ENCODE assay signal across 13 cellular contexts in genomic region chr20:34675561-34675960, GRCh38. TPM values are rescaled to one million over a fixed set of nuclear protein-coding genes. Genes with fewer than 3 reads are reported as not detected.
A peak's percentile ranks its signal among the peaks of the same experiment; 100 is the strongest.
DNase-seq lines count a peak whose midpoint lies in the region; ATAC-seq and TF ChIP-seq lines count a peak whose summit lies in the region.
"Had no signal": no experiment of that assay in that cellular context is flagged by ENCODE, and none has a peak within 500 bp of the region (broad histone marks: within the 10 kb centered on the region; RNA-seq: fewer than 3 reads in every experiment).

No MANE protein-coding gene starts in this region.

- H3K4me1 ChIP-seq in CD4-positive, CD25-positive, alpha-beta regulatory T cell (ENCODE audit: control insufficient read depth, insufficient read depth, low read length, poor library complexity, severe bottlenecking): peaks cover 12% of the 10 kb centered on the region
- H3K4me1 ChIP-seq in mesenchymal stem cell (ENCODE audit: control insufficient read depth, insufficient read depth, low read depth, low read length): peaks cover 2% of the 10 kb centered on the region
- H3K4me1 ChIP-seq in uterus: no peaks in the 10 kb centered on the region

- WGBS in mesenchymal stem cell: 77% methylated on average over 3 of the region's 3 CpGs

- no peak overlapping the region for H2BK5ac ChIP-seq in mesenchymal stem cell (ENCODE audit: low read depth, low read length, poor library complexity, severe bottlenecking)

- H3K27me3 ChIP-seq in CD4-positive, CD25-positive, alpha-beta regulatory T cell (ENCODE audit: control insufficient read depth, insufficient read depth, low read length): no peaks in the 10 kb centered on the region
- no peaks in the 10 kb centered on the region for H3K27me3 ChIP-seq in mesenchymal stem cell (ENCODE audit: control insufficient read depth in 1 of 2, insufficient read depth in 1 of 2, low read length in 2 of 2)
- H3K27me3 ChIP-seq in uterus: no peaks in the 10 kb centered on the region
- H3K27me3 ChIP-seq: heart right ventricle, vagina had no signal

- no peak overlapping the region for H2AFZ ChIP-seq in mesenchymal stem cell (ENCODE audit: low read depth, low read length)

- DNase-seq in CD4-positive, CD25-positive, alpha-beta regulatory T cell: no peak
- DNase-seq in HFF-Myc (ENCODE audit: extremely low read depth, low read depth) (no peak), mesenchymal stem cell (no peak), DMS79 treated with DMSO at 0.1 percent for 48 hours (lab: John Stamatoyannopoulos, UW) (no peak), uterus (no peak), NCI-H128 (lab: John Stamatoyannopoulos, UW; ENCODE audit: unreplicated experiment) (no peak)
- DNase-seq in activated CD4-positive, alpha-beta memory T cell treated with anti-CD3 and anti-CD28 coated beads for 36 hours: no peak
- DNase-seq: cortex of kidney, DMS79, heart right ventricle, NCI-H2081 had no signal

- H3K27me3 Mint-ChIP-seq in CD4-positive, CD25-positive, alpha-beta regulatory T cell: no peaks in the 10 kb centered on the region
- no peaks in the 10 kb centered on the region for H3K27me3 Mint-ChIP-seq in activated CD4-positive, alpha-beta memory T cell treated with anti-CD3 and anti-CD28 coated beads for 36 hours

- H3K23ac ChIP-seq in mesenchymal stem cell (ENCODE audit: low read length in 2 of 2): no peak overlapping the region

- H3K27ac ChIP-seq in CD4-positive, CD25-positive, alpha-beta regulatory T cell (ENCODE audit: insufficient read depth, low read length, poor library complexity, severe bottlenecking): peak overlapping the region; percentile 85
- H3K27ac ChIP-seq in mesenchymal stem cell (ENCODE audit: low read length, poor library complexity, severe bottlenecking) (no peak overlapping the region), uterus (no peak overlapping the region)

- no peaks in the 10 kb centered on the region for H3K9me3 Mint-ChIP-seq in CD4-positive, CD25-positive, alpha-beta regulatory T cell
- no peaks in the 10 kb centered on the region for H3K9me3 Mint-ChIP-seq in activated CD4-positive, alpha-beta memory T cell treated with anti-CD3 and anti-CD28 coated beads for 36 hours

- peak overlapping the region in 3 of 4 donors; percentile 47 to 97 (median 96) for H3K4me3 Mint-ChIP-seq in CD4-positive, CD25-positive, alpha-beta regulatory T cell
- peak overlapping the region; percentile 94 for H3K4me3 Mint-ChIP-seq in activated CD4-positive, alpha-beta memory T cell treated with anti-CD3 and anti-CD28 coated beads for 36 hours

- intact Hi-C loops in activated CD4-positive, alpha-beta memory T cell treated with anti-CD3 and anti-CD28 coated beads for 36 hours (cut with micrococcal nuclease): no loop called here
- intact Hi-C loops in uterus (cut with DNase I; ENCODE audit: low total_unique reads): no loop called here

- H3K36me3 Mint-ChIP-seq in CD4-positive, CD25-positive, alpha-beta regulatory T cell: peaks cover 7% of the 10 kb centered on the region
- peaks cover 3% of the 10 kb centered on the region for H3K36me3 Mint-ChIP-seq in activated CD4-positive, alpha-beta memory T cell treated with anti-CD3 and anti-CD28 coated beads for 36 hours

- no peak overlapping the region for H3K18ac ChIP-seq in mesenchymal stem cell (ENCODE audit: low read depth in 1 of 2, low read length in 2 of 2)

- no peak overlapping the region for H3K14ac ChIP-seq in mesenchymal stem cell (ENCODE audit: low read length in 2 of 2)

- peak overlapping the region; percentile 83 for H3K4me3 ChIP-seq in CD4-positive, CD25-positive, alpha-beta regulatory T cell (ENCODE audit: low read depth, low read length)
- H3K4me3 ChIP-seq in HFF-Myc (replicated peaks; ENCODE audit: low read depth, low read length): peak overlapping the region; percentile 67; the same call in 1 of the 2 replicates
- peak overlapping the region in 1 of 2 experiments; percentile 84 for H3K4me3 ChIP-seq in mesenchymal stem cell (ENCODE audit: insufficient read depth in 1 of 2, low read depth in 1 of 2, low read length in 2 of 2)
- H3K4me3 ChIP-seq in uterus: no peak overlapping the region

- H3K4me1 Mint-ChIP-seq in CD4-positive, CD25-positive, alpha-beta regulatory T cell: peaks cover 2 to 28% (median 17%) of the 10 kb centered on the region in 4 donors
- peaks cover 24% of the 10 kb centered on the region for H3K4me1 Mint-ChIP-seq in activated CD4-positive, alpha-beta memory T cell treated with anti-CD3 and anti-CD28 coated beads for 36 hours (ENCODE audit: low read depth)

- H3K9ac ChIP-seq in mesenchymal stem cell (ENCODE audit: low read length): peak overlapping the region; percentile 84

- ATAC-seq in CD4-positive, CD25-positive, alpha-beta regulatory T cell (ENCODE audit: low read depth in 2 of 2): no peak
- no peak for ATAC-seq in HG02763 (IDR thresholded peaks at IDR 0.05; ENCODE audit: unreplicated experiment)
- ATAC-seq: heart right ventricle had no signal

- no peaks in the 10 kb centered on the region for H3K9me3 ChIP-seq in CD4-positive, CD25-positive, alpha-beta regulatory T cell (ENCODE audit: control insufficient read depth in 2 of 2, low read length in 2 of 2)
- no peaks in the 10 kb centered on the region for H3K9me3 ChIP-seq in mesenchymal stem cell (ENCODE audit: control insufficient read depth, low read length)
- H3K9me3 ChIP-seq in uterus: no peaks in the 10 kb centered on the region
- H3K9me3 ChIP-seq: heart right ventricle, vagina had no signal

- no peak overlapping the region for H3K4me2 ChIP-seq in mesenchymal stem cell (ENCODE audit: low read length, poor library complexity, severe bottlenecking)

- H3K27ac Mint-ChIP-seq in CD4-positive, CD25-positive, alpha-beta regulatory T cell: peak overlapping the region in 2 of 3 donors; percentile 7 to 56
- H3K27ac Mint-ChIP-seq in activated CD4-positive, alpha-beta memory T cell treated with anti-CD3 and anti-CD28 coated beads for 36 hours: no peak overlapping the region

- no peak overlapping the region for H4K8ac ChIP-seq in mesenchymal stem cell (ENCODE audit: low read length)

- no peak overlapping the region for H3K4ac ChIP-seq in mesenchymal stem cell (ENCODE audit: low read depth in 1 of 2, low read length in 2 of 2)

- peak overlapping the region; percentile 5 for H2BK120ac ChIP-seq in mesenchymal stem cell (ENCODE audit: low read depth, low read length)

- H3K79me1 ChIP-seq in mesenchymal stem cell (replicated peaks; ENCODE audit: low read length, poor library complexity, severe bottlenecking): peaks cover 9% of the 10 kb centered on the region

- H2BK12ac ChIP-seq in mesenchymal stem cell (ENCODE audit: low read length in 2 of 2): no peak overlapping the region

- H2AK5ac ChIP-seq in mesenchymal stem cell (ENCODE audit: low read length, severe bottlenecking): no peak overlapping the region

- no peak for TF ChIP-seq CTCF in HFF-Myc (IDR thresholded peaks at IDR 0.05; ENCODE audit: low read depth, low read length, missing control alignments)
- no peak for TF ChIP-seq CTCF in uterus (IDR thresholded peaks at IDR 0.05)

- TF ChIP-seq POLR2A in uterus (IDR thresholded peaks at IDR 0.05): no peak

- no peaks in the 10 kb centered on the region for H3K36me3 ChIP-seq in CD4-positive, CD25-positive, alpha-beta regulatory T cell (ENCODE audit: control insufficient read depth, insufficient read depth, low read length)
- H3K36me3 ChIP-seq in mesenchymal stem cell (ENCODE audit: control insufficient read depth in 1 of 2, insufficient read depth in 2 of 2, low read depth in 1 of 2, low read length in 2 of 2) (no peaks in the 10 kb centered on the region), uterus (no peaks in the 10 kb centered on the region)
- H3K36me3 ChIP-seq: heart right ventricle, vagina had no signal

- POLR2A ChIA-PET in activated CD4-positive, alpha-beta memory T cell treated with anti-CD3 and anti-CD28 coated beads for 36 hours (lab: Charles Lee): interaction anchor here (0.6 to 1.2 kb wide), 2 partner anchors 33 to 234 kb away, joined by 3 to 6 read pairs; no protein-coding TSS in a partner anchor

- CTCF ChIA-PET in activated CD4-positive, alpha-beta memory T cell treated with anti-CD3 and anti-CD28 coated beads for 36 hours (lab: Charles Lee): interaction anchor here (1.3 kb wide), 1 partner anchor 30 kb away, joined by 3 read pairs; no protein-coding TSS in a partner anchor

- H4K91ac ChIP-seq in mesenchymal stem cell (ENCODE audit: low read length): no peak overlapping the region

- no peak overlapping the region for H2BK15ac ChIP-seq in mesenchymal stem cell (ENCODE audit: low read depth, poor library complexity, severe bottlenecking)

RNA-seq across cellular contexts. Expression of gene PIGU, which starts 1.3 kb away (rescaled TPM):
- total RNA-seq in CD4-positive, CD25-positive, alpha-beta regulatory T cell: 9.7 TPM
- polyA plus RNA-seq in CD4-positive, CD25-positive, alpha-beta regulatory T cell: 10 to 100 TPM; 33.9 to 44.6 (median 40.1) TPM
- total RNA-seq in activated CD4-positive, alpha-beta memory T cell treated with anti-CD3 and anti-CD28 coated beads for 36 hours: 10 to 100 TPM; 19.0 to 21.3 TPM
- 22.2 TPM for polyA plus RNA-seq in mesenchymal stem cell (2013, experiment 1 of 2)
- polyA plus RNA-seq in mesenchymal stem cell (2013, experiment 2 of 2): 23.9 TPM
- 10 to 100 TPM in 2 of 4 donors, 1 to 10 TPM in 2; 9.5 to 17.5 (median 12.5) TPM for total RNA-seq in uterus

RNA-seq across cellular contexts. Expression of gene TP53INP2, which starts 28.6 kb away (rescaled TPM):
- total RNA-seq in CD4-positive, CD25-positive, alpha-beta regulatory T cell: 60.9 TPM
- under 1 TPM; 0.37 to 0.77 (median 0.47) TPM for polyA plus RNA-seq in CD4-positive, CD25-positive, alpha-beta regulatory T cell
- total RNA-seq in activated CD4-positive, alpha-beta memory T cell treated with anti-CD3 and anti-CD28 coated beads for 36 hours: 1 to 10 TPM; 2.3 to 2.5 TPM
- 44.3 TPM for polyA plus RNA-seq in mesenchymal stem cell (2013, experiment 1 of 2)
- 41.7 TPM for polyA plus RNA-seq in mesenchymal stem cell (2013, experiment 2 of 2)
- 10 to 100 TPM in 1 of 4 donors, 1 to 10 TPM in 3; 1.2 to 23.2 (median 2.8) TPM for total RNA-seq in uterus

Comparison
In these comparisons a context has a peak if more than half of its experiments do, and no peak if none do; other contexts are left out.
1. H3K4me3 ChIP-seq: peak in CD4-positive, CD25-positive, alpha-beta regulatory T cell (single experiment) and HFF-Myc (single experiment); none in uterus (0 of 2).